Comparison of ENCODE assay signal across 14 cellular contexts in genomic region chr18:371616-371998, GRCh38.
DNase-seq lines count a peak whose midpoint lies in the region; ATAC-seq and TF ChIP-seq lines count a peak whose summit lies in the region.
"Had no signal": no experiment of that assay in that cellular context is flagged by ENCODE, and none has a peak within 500 bp of the region (broad histone marks: within the 10 kb centered on the region; RNA-seq: fewer than 3 reads in every experiment).

No MANE protein-coding gene starts in this region.

- TF ChIP-seq POLR2A in IMR-90 (IDR thresholded peaks at IDR 0.05; ENCODE audit: low read depth, low read length) = no peak

- H3K9me3 Mint-ChIP-seq in neural progenitor cell = no peaks in the 10 kb centered on the region
- H3K9me3 Mint-ChIP-seq: activated CD8-positive, alpha-beta T cell treated with anti-CD3 and anti-CD28 coated beads for 36 hours; CD8-positive, alpha-beta memory T cell had no signal

- H3K27me3 Mint-ChIP-seq in neural progenitor cell (ENCODE audit: insufficient read depth, low read depth) = no peaks in the 10 kb centered on the region
- H3K27me3 Mint-ChIP-seq: activated CD8-positive, alpha-beta T cell treated with anti-CD3 and anti-CD28 coated beads for 36 hours had no signal

- CTCF ChIA-PET in IMR-90 (lab: Yijun Ruan, JAX) = interaction anchor here (2.2 kb wide), 1 partner anchor 17 kb away, joined by 5 read pairs; no protein-coding TSS in a partner anchor

- no peak overlapping the region for H3K4ac ChIP-seq in IMR-90 (ENCODE audit: low read depth, low read length)

- POLR2A ChIA-PET in IMR-90 (lab: Charles Lee; ENCODE audit: unreplicated experiment) = no interaction called here

- H3K27ac ChIP-seq in 22Rv1 = peak overlapping the region; percentile 65
- H3K27ac ChIP-seq in IMR-90 (ENCODE audit: insufficient read depth, low read length) = peak overlapping the region; percentile 21; the same call in 1 of the 2 replicates
- H3K27ac ChIP-seq in foreskin keratinocyte = no peak overlapping the region
- no peak overlapping the region for H3K27ac ChIP-seq in neural progenitor cell
- H3K27ac ChIP-seq in lower lobe of right lung = no peak overlapping the region

- H3K23ac ChIP-seq in IMR-90 (ENCODE audit: low read depth, low read length) = peak overlapping the region; percentile 82; the same call in 1 of the 2 replicates

- H3K27ac Mint-ChIP-seq in neural progenitor cell = peak overlapping the region; percentile 61
- H3K27ac Mint-ChIP-seq: activated CD8-positive, alpha-beta T cell treated with anti-CD3 and anti-CD28 coated beads for 36 hours; CD8-positive, alpha-beta memory T cell had no signal

- H3K36me3 ChIP-seq in IMR-90 (ENCODE audit: control insufficient read depth, insufficient read depth, low read length) (no peaks in the 10 kb centered on the region), neural progenitor cell (no peaks in the 10 kb centered on the region), lower lobe of right lung (no peaks in the 10 kb centered on the region)
- H3K36me3 ChIP-seq: thyroid gland had no signal

- H3K4me1 ChIP-seq in IMR-90 (ENCODE audit: control insufficient read depth, insufficient read depth, low read length) (peaks cover 7% of the 10 kb centered on the region; the same call in 1 of the 2 replicates), foreskin keratinocyte (no peaks in the 10 kb centered on the region), neural progenitor cell (peaks cover 3% of the 10 kb centered on the region), lower lobe of right lung (peaks cover 40% of the 10 kb centered on the region)

- DNase-seq in IMR-90 = no peak
- DNase-seq in foreskin keratinocyte = no peak
- no peak for DNase-seq in neural progenitor cell (ENCODE audit: low spot score)
- DNase-seq in lower lobe of right lung = no peak
- DNase-seq in stimulated activated CD4-positive, alpha-beta T cell treated with anti-CD3 and anti-CD28 coated beads, Interleukin-4, amount 100 ng/mL, for 24 hours = no peak
- no peak for DNase-seq in activated naive CD4-positive, alpha-beta T cell treated with anti-CD3 and anti-CD28 coated beads, Interleukin-2, amount 50 U/mL, for 16 hours
- no peak for DNase-seq in posterior vena cava (ENCODE audit: low spot score)
- DNase-seq: activated CD8-positive, alpha-beta T cell treated with anti-CD3 and anti-CD28 coated beads for 36 hours; CD8-positive, alpha-beta memory T cell; dermis blood vessel endothelial cell; NCI-H2227 treated with DMSO at 0.1 percent for 48 hours; occipital lobe; thyroid gland had no signal

- no peak overlapping the region for H3K4me3 Mint-ChIP-seq in neural progenitor cell
- H3K4me3 Mint-ChIP-seq: activated CD8-positive, alpha-beta T cell treated with anti-CD3 and anti-CD28 coated beads for 36 hours; CD8-positive, alpha-beta memory T cell had no signal

- no TSS peak for BruUV-seq in IMR-90 (replicated peaks; lab: Mats Ljungman, UMichigan)

- intact Hi-C loops in IMR-90 (cut with micrococcal nuclease) (no loop called here), lower lobe of right lung (cut with DNase I) (no loop called here), posterior vena cava (cut with DNase I) (no loop called here)

- no peaks in the 10 kb centered on the region for H3K9me3 ChIP-seq in IMR-90 (ENCODE audit: control insufficient read depth, insufficient read depth, low read length)
- H3K9me3 ChIP-seq in neural progenitor cell (ENCODE audit: low read depth) = no peaks in the 10 kb centered on the region
- no peaks in the 10 kb centered on the region for H3K9me3 ChIP-seq in lower lobe of right lung
- H3K9me3 ChIP-seq: thyroid gland had no signal

- no peaks in the 10 kb centered on the region; the same call in 1 of the 2 replicates for H3K9me1 ChIP-seq in IMR-90 (ENCODE audit: insufficient read depth, low read length)

- H3K4me3 ChIP-seq in IMR-90 (ENCODE audit: insufficient read depth, low read depth, low read length) (no peak overlapping the region), neural progenitor cell (no peak overlapping the region), lower lobe of right lung (no peak overlapping the region)
- H3K4me3 ChIP-seq: thyroid gland had no signal

- no peak overlapping the region for H4K8ac ChIP-seq in IMR-90 (ENCODE audit: low read depth in 2 of 2, low read length in 2 of 2)

- peaks cover 8% of the 10 kb centered on the region for H3K36me3 Mint-ChIP-seq in neural progenitor cell
- H3K36me3 Mint-ChIP-seq: CD8-positive, alpha-beta memory T cell had no signal

- TF ChIP-seq RAD21 in IMR-90 (IDR thresholded peaks at IDR 0.05; ENCODE audit: low read length) = no peak

- H2AFZ ChIP-seq in IMR-90 (replicated peaks; ENCODE audit: low read length, poor library complexity) (peak overlapping the region; percentile 63), neural progenitor cell (replicated peaks) (peak overlapping the region; percentile 22)

- 0 out of 2 replicates have a peak overlapping the region, but pooled peaks have one; percentile 18 for H2BK20ac ChIP-seq in IMR-90 (ENCODE audit: low read depth, low read length)

- no peak for TF ChIP-seq CTCF in 22Rv1 (IDR thresholded peaks at IDR 0.05)
- no peak for TF ChIP-seq CTCF in IMR-90 (conservative IDR thresholded peaks at IDR 0.05; ENCODE audit: low read depth, low read length)
- TF ChIP-seq CTCF in foreskin keratinocyte (conservative IDR thresholded peaks at IDR 0.05) = no peak
- TF ChIP-seq CTCF in neural progenitor cell (IDR thresholded peaks at IDR 0.05) = no peak
- TF ChIP-seq CTCF in lower lobe of right lung (IDR thresholded peaks at IDR 0.05) = no peak

- no peak overlapping the region for H2BK15ac ChIP-seq in IMR-90 (ENCODE audit: low read depth, low read length)

- H3K4me2 ChIP-seq in IMR-90 (ENCODE audit: low read depth, low read length) (peak overlapping the region; percentile 38; the same call in 1 of the 2 replicates), neural progenitor cell (no peak overlapping the region)

- H3K56ac ChIP-seq in IMR-90 (ENCODE audit: extremely low read depth, insufficient read depth, low read length) = no peak overlapping the region

- ATAC-seq in IMR-90 (ENCODE audit: low read depth) = no peak; the same call in 1 of the 2 replicates
- ATAC-seq in foreskin keratinocyte = peak; percentile 27
- no peak for ATAC-seq in lower lobe of right lung
- ATAC-seq: activated CD8-positive, alpha-beta T cell treated with anti-CD3 and anti-CD28 coated beads for 36 hours had no signal

- H3K27me3 ChIP-seq in IMR-90 (ENCODE audit: control insufficient read depth, insufficient read depth, low read length) = no peaks in the 10 kb centered on the region; the same call in 1 of the 2 replicates
- H3K27me3 ChIP-seq in foreskin keratinocyte = no peaks in the 10 kb centered on the region
- H3K27me3 ChIP-seq in neural progenitor cell = no peaks in the 10 kb centered on the region
- H3K27me3 ChIP-seq in lower lobe of right lung (ENCODE audit: low read depth) = no peaks in the 10 kb centered on the region
- H3K27me3 ChIP-seq: thyroid gland had no signal

- 29% methylated on average over 3 of the region's 7 CpGs; no CpG with 5 or more reads in 1 of the 2 experiments for WGBS in IMR-90 (ENCODE audit: extremely low coverage in 2 of 2, insufficient read length in 1 of 2), 2 experiments

- H3F3A ChIP-seq in neural progenitor cell (ENCODE audit: low read depth) = peaks cover 3% of the 10 kb centered on the region

- H3K79me1 ChIP-seq in IMR-90 (ENCODE audit: low read depth in 1 of 2, low read length in 2 of 2) = no peaks in the 10 kb centered on the region

- 0 out of 2 replicates have a peak overlapping the region, but pooled peaks have one; percentile 13 for H3K9ac ChIP-seq in IMR-90 (ENCODE audit: low read depth, low read length)
- H3K9ac ChIP-seq in neural progenitor cell = no peak overlapping the region

- H3K14ac ChIP-seq in IMR-90 (replicated peaks; ENCODE audit: low read depth, low read length) = no peak overlapping the region

- H3K4me1 Mint-ChIP-seq in neural progenitor cell = peaks cover 14% of the 10 kb centered on the region
- H3K4me1 Mint-ChIP-seq: CD8-positive, alpha-beta memory T cell had no signal

- no peak overlapping the region for H2BK120ac ChIP-seq in IMR-90 (ENCODE audit: low read depth, low read length)

- dilution Hi-C loops in IMR-90 (cut with HindIII; ENCODE audit: low sequenced_read_pairs, unreplicated experiment) = no loop called here

- no peak overlapping the region for H2AK9ac ChIP-seq in IMR-90 (replicated peaks; ENCODE audit: low read depth, low read length, poor library complexity)

- H3K18ac ChIP-seq in IMR-90 (ENCODE audit: low read depth, low read length) = no peak overlapping the region; the same call in 1 of the 2 replicates

- no peaks in the 10 kb centered on the region for H4K20me1 ChIP-seq in IMR-90 (ENCODE audit: insufficient read depth, low read length)
- H4K20me1 ChIP-seq in neural progenitor cell (ENCODE audit: low read depth) = no peaks in the 10 kb centered on the region

- no peaks in the 10 kb centered on the region for H3K79me2 ChIP-seq in neural progenitor cell (ENCODE audit: low read depth)

- no peak overlapping the region for H4K5ac ChIP-seq in IMR-90 (ENCODE audit: low read depth, low read length)

- no peak overlapping the region for H4K91ac ChIP-seq in IMR-90 (ENCODE audit: insufficient read depth, low read depth, low read length)

- H2AK5ac ChIP-seq in IMR-90 (ENCODE audit: low read depth, low read length) = no peak overlapping the region

- H2BK5ac ChIP-seq in IMR-90 (ENCODE audit: low read depth, low read length, poor library complexity, severe bottlenecking) = no peak overlapping the region

- in situ Hi-C loops in IMR-90 (cut with MboI; ENCODE audit: low sequenced_read_pairs) = no loop called here

TF ChIP-seq in IMR-90, 13 proteins besides CTCF, POLR2A, EP300 and RAD21 (continues in another document):
- TF ChIP-seq BHLHE40 (IDR thresholded peaks at IDR 0.05; ENCODE audit: low read depth, low read length) (no peak), RFX5 (IDR thresholded peaks at IDR 0.05; ENCODE audit: low read depth, low read length) (no peak), ELK1 (IDR thresholded peaks at IDR 0.05; ENCODE audit: borderline replicate concordance, low read depth, low read length) (no peak), MAZ (IDR thresholded peaks at IDR 0.05; ENCODE audit: borderline replicate concordance, low read depth, low read length) (no peak), MXI1 (IDR thresholded peaks at IDR 0.05; ENCODE audit: borderline replicate concordance, low read depth, low read length) (no peak), RCOR1 (IDR thresholded peaks at IDR 0.05; ENCODE audit: insufficient replicate concordance, low read length) (no peak), MAFK (IDR thresholded peaks at IDR 0.05; ENCODE audit: low read depth, low read length) (no peak), CEBPB (IDR thresholded peaks at IDR 0.05; ENCODE audit: low read depth, low read length) (no peak)

Comparison
In these comparisons a context has a peak if more than half of its experiments do, and no peak if none do; other contexts are left out.
1. H3K27ac ChIP-seq: peak in 22Rv1 (single experiment) and IMR-90 (single experiment); none in foreskin keratinocyte (single experiment), neural progenitor cell (single experiment) and lower lobe of right lung (single experiment).